ENCODE assay signal across 16 cellular contexts in genomic region chr16:19680972-19681371, GRCh38. TPM values are rescaled to one million over a fixed set of nuclear protein-coding genes. Genes with fewer than 3 reads are reported as not detected.
DNase-seq lines count a peak whose midpoint lies in the region; ATAC-seq and TF ChIP-seq lines count a peak whose summit lies in the region.
"Had no signal": no experiment of that assay in that cellular context is flagged by ENCODE, and none has a peak within 500 bp of the region (broad histone marks: within the 10 kb centered on the region; RNA-seq: fewer than 3 reads in every experiment).

No MANE protein-coding gene starts in this region.

- peaks cover 4% of the 10 kb centered on the region; the same call in 1 of the 2 replicates for H3K9me3 ChIP-seq in PC-9 (ENCODE audit: insufficient read depth, low read depth)
- H3K9me3 ChIP-seq: SJSA1 had no signal

- H3K27me3 ChIP-seq in BJ (ENCODE audit: control insufficient read depth, insufficient read depth, low read length) (no peaks in the 10 kb centered on the region), PC-9 (ENCODE audit: insufficient read depth, low read depth) (no peaks in the 10 kb centered on the region)
- H3K27me3 ChIP-seq: BLaER1 treated with 17β-estradiol and CSF1 and Interleukin-3, amounts not matched to agents 10 nM and 100 nM; SJSA1 had no signal

- no peak overlapping the region for H3K27ac Mint-ChIP-seq in HFFc6
- H3K27ac Mint-ChIP-seq in activated naive CD8-positive, alpha-beta T cell treated with anti-CD3 and anti-CD28 coated beads for 36 hours: no peak overlapping the region
- H3K27ac Mint-ChIP-seq in activated CD8-positive, alpha-beta T cell treated with anti-CD3 and anti-CD28 coated beads, Interleukin-2, amount 10 ng/mL, durations not matched to agents 7 days and 5 days: no peak overlapping the region

- no peaks in the 10 kb centered on the region for H3K79me2 ChIP-seq in PC-9 (ENCODE audit: low read depth)

- no peak overlapping the region for H3K4me2 ChIP-seq in PC-9
- H3K4me2 ChIP-seq: BLaER1 treated with 17β-estradiol and CSF1 and Interleukin-3, amounts not matched to agents 10 nM and 100 nM had no signal

- H3K27me3 Mint-ChIP-seq in HFFc6 (ENCODE audit: insufficient read depth): no peaks in the 10 kb centered on the region; the same call in 1 of the 2 replicates
- no peaks in the 10 kb centered on the region for H3K27me3 Mint-ChIP-seq in activated naive CD8-positive, alpha-beta T cell treated with anti-CD3 and anti-CD28 coated beads for 36 hours
- no peaks in the 10 kb centered on the region for H3K27me3 Mint-ChIP-seq in activated CD8-positive, alpha-beta T cell treated with anti-CD3 and anti-CD28 coated beads, Interleukin-2, amount 10 ng/mL, durations not matched to agents 7 days and 5 days (ENCODE audit: low read depth)

- H3K4me1 ChIP-seq in PC-9 (replicated peaks; ENCODE audit: insufficient read depth): peaks cover 9% of the 10 kb centered on the region
- H3K4me1 ChIP-seq: BLaER1 treated with 17β-estradiol and CSF1 and Interleukin-3, amounts not matched to agents 10 nM and 100 nM; SJSA1 had no signal

- H3K27ac ChIP-seq in PC-9: no peak overlapping the region
- H3K27ac ChIP-seq: BLaER1 treated with 17β-estradiol and CSF1 and Interleukin-3, amounts not matched to agents 10 nM and 100 nM; coronary artery; SJSA1 had no signal

- H3K4me3 ChIP-seq in BJ (ENCODE audit: low read depth, low read length): no peak overlapping the region
- no peak overlapping the region for H3K4me3 ChIP-seq in PC-9
- H3K4me3 ChIP-seq: BLaER1 treated with 17β-estradiol and CSF1 and Interleukin-3, amounts not matched to agents 10 nM and 100 nM; coronary artery; SJSA1 had no signal

- H3K36me3 Mint-ChIP-seq in HFFc6 (ENCODE audit: low read depth): peaks cover 41% of the 10 kb centered on the region
- peaks cover 41% of the 10 kb centered on the region for H3K36me3 Mint-ChIP-seq in activated naive CD8-positive, alpha-beta T cell treated with anti-CD3 and anti-CD28 coated beads for 36 hours
- H3K36me3 Mint-ChIP-seq in activated CD8-positive, alpha-beta T cell treated with anti-CD3 and anti-CD28 coated beads, Interleukin-2, amount 10 ng/mL, durations not matched to agents 7 days and 5 days (ENCODE audit: low read depth): peaks cover 33% of the 10 kb centered on the region

- no TSS peak for BruUV-seq in PC-9 (replicated peaks; lab: Mats Ljungman, UMichigan)

- ATAC-seq in GM21825 (IDR thresholded peaks at IDR 0.05; ENCODE audit: unreplicated experiment): no peak
- ATAC-seq in activated CD8-positive, alpha-beta T cell treated with anti-CD3 and anti-CD28 coated beads, Interleukin-2, amount 10 ng/mL, durations not matched to agents 7 days and 5 days: no peak
- ATAC-seq in HG03175 (IDR thresholded peaks at IDR 0.05; ENCODE audit: unreplicated experiment): no peak
- ATAC-seq: activated naive CD4-positive, alpha-beta T cell treated with anti-CD3 and anti-CD28 coated beads, Interleukin-2, amount 50 U/mL, for 72 hours had no signal

- H3K36me3 ChIP-seq in BJ (ENCODE audit: control insufficient read depth, insufficient read depth, low read length) (peaks cover 9% of the 10 kb centered on the region), PC-9 (ENCODE audit: low read depth) (no peaks in the 10 kb centered on the region)

- CTCF ChIA-PET in BJ (lab: Yijun Ruan, JAX): interaction anchor here (0.9 to 1.8 kb wide), 4 partner anchors 11 to 206 kb away, joined by 3 to 6 read pairs (median 4); no protein-coding TSS in a partner anchor
- CTCF ChIA-PET in PC-9 (lab: Charles Lee): interaction anchor here (0.6 to 0.8 kb wide), 2 partner anchors 15 to 203 kb away, joined by 4 to 13 read pairs; partner anchors contain the start of gene GPRC5B
- CTCF ChIA-PET in activated CD8-positive, alpha-beta T cell treated with anti-CD3 and anti-CD28 coated beads, Interleukin-2, amount 10 ng/mL, durations not matched to agents 7 days and 5 days (lab: Charles Lee): interaction anchor here (1.1 to 1.2 kb wide), 2 partner anchors 12 to 96 kb away, joined by 3 read pairs; no protein-coding TSS in a partner anchor

- DNase-seq in BJ (ENCODE audit: low read depth) (no peak), HFFc6 (no peak), PC-9 (peak; percentile 48 to 70), iPS-NIHi11 (ENCODE audit: low spot score) (peak; percentile 53)
- no peak for DNase-seq in activated naive CD8-positive, alpha-beta T cell treated with anti-CD3 and anti-CD28 coated beads for 36 hours
- no peak for DNase-seq in activated CD8-positive, alpha-beta T cell treated with anti-CD3 and anti-CD28 coated beads, Interleukin-2, amount 10 ng/mL, durations not matched to agents 7 days and 5 days
- DNase-seq: activated CD8-positive, alpha-beta memory T cell treated with anti-CD3 and anti-CD28 coated beads, Interleukin-2, amount 50 U/mL, for 4 hours; Karpas-422; NCI-H446; right cardiac atrium had no signal

- H3F3A ChIP-seq in PC-9 (ENCODE audit: insufficient read depth, low read depth): no peaks in the 10 kb centered on the region

- H3K9me2 ChIP-seq in PC-9 (ENCODE audit: insufficient read depth): no peaks in the 10 kb centered on the region

- peaks cover 6% of the 10 kb centered on the region; the same call in 1 of the 2 replicates for H3K9me3 Mint-ChIP-seq in HFFc6
- no peaks in the 10 kb centered on the region for H3K9me3 Mint-ChIP-seq in activated naive CD8-positive, alpha-beta T cell treated with anti-CD3 and anti-CD28 coated beads for 36 hours
- no peaks in the 10 kb centered on the region for H3K9me3 Mint-ChIP-seq in activated CD8-positive, alpha-beta T cell treated with anti-CD3 and anti-CD28 coated beads, Interleukin-2, amount 10 ng/mL, durations not matched to agents 7 days and 5 days (ENCODE audit: insufficient read depth)

- H3K4me1 Mint-ChIP-seq in HFFc6 (ENCODE audit: low read depth): no peaks in the 10 kb centered on the region
- H3K4me1 Mint-ChIP-seq in activated naive CD8-positive, alpha-beta T cell treated with anti-CD3 and anti-CD28 coated beads for 36 hours: no peaks in the 10 kb centered on the region
- no peaks in the 10 kb centered on the region for H3K4me1 Mint-ChIP-seq in activated CD8-positive, alpha-beta T cell treated with anti-CD3 and anti-CD28 coated beads, Interleukin-2, amount 10 ng/mL, durations not matched to agents 7 days and 5 days (ENCODE audit: low read depth)

- TF ChIP-seq CTCF in BJ (IDR thresholded peaks at IDR 0.05; ENCODE audit: insufficient read depth, low read depth, low read length) (peak; percentile 27; the same call in 1 of the 2 replicates), HFFc6 (IDR thresholded peaks at IDR 0.05) (peak; percentile 50; the same call in 1 of the 2 replicates), PC-9 (conservative IDR thresholded peaks at IDR 0.05) (0 out of 2 replicates have a peak, but pooled peaks have one; percentile 23)

- H4K20me1 ChIP-seq in PC-9 (ENCODE audit: insufficient read depth): no peaks in the 10 kb centered on the region
- H4K20me1 ChIP-seq: BLaER1 treated with 17β-estradiol and CSF1 and Interleukin-3, amounts not matched to agents 10 nM and 100 nM had no signal

- no peak overlapping the region for H2AFZ ChIP-seq in PC-9

- POLR2A ChIA-PET in BJ (lab: Charles Lee): no interaction called here
- POLR2A ChIA-PET in PC-9 (lab: Charles Lee; ENCODE audit: unreplicated experiment): interaction anchor here (0.6 to 1.0 kb wide), 2 partner anchors 19 to 195 kb away, joined by 3 to 36 read pairs; no protein-coding TSS in a partner anchor
- POLR2A ChIA-PET in activated CD8-positive, alpha-beta T cell treated with anti-CD3 and anti-CD28 coated beads, Interleukin-2, amount 10 ng/mL, durations not matched to agents 7 days and 5 days (lab: Charles Lee): no interaction called here

- H3K4me3 Mint-ChIP-seq in HFFc6: no peak overlapping the region
- no peak overlapping the region for H3K4me3 Mint-ChIP-seq in activated naive CD8-positive, alpha-beta T cell treated with anti-CD3 and anti-CD28 coated beads for 36 hours
- no peak overlapping the region for H3K4me3 Mint-ChIP-seq in activated CD8-positive, alpha-beta T cell treated with anti-CD3 and anti-CD28 coated beads, Interleukin-2, amount 10 ng/mL, durations not matched to agents 7 days and 5 days

- intact Hi-C loops in PC-9 (cut with micrococcal nuclease; ENCODE audit: unreplicated experiment): loop anchor here (5.0 kb wide), 1 partner anchor 74 kb away; no protein-coding TSS in a partner anchor

RNA-seq across cellular contexts. Expression of gene KNOP1, which starts 37.1 kb away (rescaled TPM):
- 5.0 and 6.8 TPM in 2 replicates for polyA plus RNA-seq in BJ (2011; rRNA removed)
- 3.6 and 3.8 TPM in 2 replicates for polyA minus RNA-seq in BJ (2011; rRNA and poly(A)+ RNA removed)
- total RNA-seq in HFFc6 (2021; fragmentation: NEBNext Ultra II Directional; extraction: Animal tissue kit (Norgen Biotek cat#: 25700)): 10 to 100 TPM; 11.0 to 16.3 (median 13.9) TPM
- total RNA-seq in PC-9 (2021): 60.4 TPM in 2 replicates
- 10 to 100 TPM; 32.0 to 34.4 TPM for total RNA-seq in activated naive CD8-positive, alpha-beta T cell treated with anti-CD3 and anti-CD28 coated beads for 36 hours
- total RNA-seq in activated CD8-positive, alpha-beta T cell treated with anti-CD3 and anti-CD28 coated beads, Interleukin-2, amount 10 ng/mL, durations not matched to agents 7 days and 5 days: 10 to 100 TPM; 22.0 to 23.7 TPM

RNA-seq across cellular contexts. Expression of gene IQCK, which starts 37.1 kb away (rescaled TPM):
- polyA plus RNA-seq in BJ (2011; rRNA removed): 4.5 and 6.0 TPM in 2 replicates
- polyA minus RNA-seq in BJ (2011; rRNA and poly(A)+ RNA removed): 2.8 and 5.6 TPM in 2 replicates
- total RNA-seq in HFFc6 (2021; fragmentation: NEBNext Ultra II Directional; extraction: Animal tissue kit (Norgen Biotek cat#: 25700)): 1 to 10 TPM; 2.2 to 5.0 (median 2.8) TPM
- 21.0 and 21.6 TPM in 2 replicates for total RNA-seq in PC-9 (2021)
- 1 to 10 TPM; 3.3 to 4.0 TPM for total RNA-seq in activated naive CD8-positive, alpha-beta T cell treated with anti-CD3 and anti-CD28 coated beads for 36 hours
- total RNA-seq in activated CD8-positive, alpha-beta T cell treated with anti-CD3 and anti-CD28 coated beads, Interleukin-2, amount 10 ng/mL, durations not matched to agents 7 days and 5 days: under 1 TPM; 0.81 to 0.97 TPM

Comparison
In these comparisons a context has a peak if more than half of its experiments do, and no peak if none do; other contexts are left out.
1. DNase-seq: peak in PC-9 (2 of 2) and iPS-NIHi11 (single experiment); none in BJ (single experiment), HFFc6 (single experiment), activated naive CD8-positive, alpha-beta T cell treated with anti-CD3 and anti-CD28 coated beads for 36 hours (single experiment) and activated CD8-positive, alpha-beta T cell treated with anti-CD3 and anti-CD28 coated beads, Interleukin-2, amount 10 ng/mL, durations not matched to agents 7 days and 5 days (single experiment).
2. Peak in every context shown above with its lines, with median percentiles within 50 percentile points of each other: CTCF ChIP-seq.